Comparison of ENCODE assay signal across 19 cellular contexts in genomic region chr11:30316237-30316636, GRCh38. TPM values are rescaled to one million over a fixed set of nuclear protein-coding genes. Genes with fewer than 3 reads are reported as not detected.
A peak's percentile ranks its signal among the peaks of the same experiment; 100 is the strongest.
DNase-seq lines count a peak whose midpoint lies in the region; ATAC-seq, FAIRE-seq and TF ChIP-seq lines count a peak whose summit lies in the region.
"Had no signal": no experiment of that assay in that cellular context is flagged by ENCODE, and none has a peak within 500 bp of the region (broad histone marks: within the 10 kb centered on the region; RNA-seq: fewer than 3 reads in every experiment).

No MANE protein-coding gene starts in this region.

- H3K9ac ChIP-seq in GM12878 (ENCODE audit: control insufficient read depth, insufficient read depth, low read length), result no peak overlapping the region

- CTCF ChIA-PET in GM12878 (lab: Yijun Ruan, JAX), result interaction anchor here (0.8 to 7.4 kb wide), 10 partner anchors 9 to 597 kb away, joined by 3 to 80 read pairs (median 14); partner anchors contain the start of gene ARL14EP
- CTCF ChIA-PET in naive thymus-derived CD4-positive, alpha-beta T cell (lab: Charles Lee), result interaction anchor here (2.7 kb wide), 1 partner anchor 10 kb away, joined by 9 read pairs; no protein-coding TSS in a partner anchor

- H2AFZ ChIP-seq in GM12878 (ENCODE audit: control insufficient read depth, low read depth, low read length), result no peak overlapping the region
- H2AFZ ChIP-seq: GM23338 had no signal

- no peak for TF ChIP-seq RAD21 in GM12878 (IDR thresholded peaks at IDR 0.05; ENCODE audit: insufficient read depth, low read depth, low read length)

- RAD21 ChIA-PET in GM12878 (lab: Charles Lee; ENCODE audit: unreplicated experiment), result interaction anchor here (1.0 to 3.7 kb wide), 5 partner anchors 13 to 188 kb away, joined by 4 to 18 read pairs (median 6); no protein-coding TSS in a partner anchor

- no peak overlapping the region for H3K4me3 Mint-ChIP-seq in naive thymus-derived CD4-positive, alpha-beta T cell
- H3K4me3 Mint-ChIP-seq: CD4-positive, alpha-beta T cell; GM23338; HFFc6; IgD-negative memory B cell had no signal

- TF ChIP-seq EP300 in GM12878 (IDR thresholded peaks at IDR 0.05; ENCODE audit: borderline replicate concordance in 1 of 2, control insufficient read depth in 1 of 2, low read depth in 2 of 2, low read length in 2 of 2), result no peak

- no TSS peak for BruUV-seq in GM12878 (replicated peaks; lab: Mats Ljungman, UMichigan)

- H3K9me3 Mint-ChIP-seq in naive thymus-derived CD4-positive, alpha-beta T cell, result peaks cover 0 to 2% (median 1%) of the 10 kb centered on the region in 11 donors
- H3K9me3 Mint-ChIP-seq: CD4-positive, alpha-beta T cell; HFFc6 had no signal

- ATAC-seq in GM12878, result no peak
- no peak for ATAC-seq in HG03159 (IDR thresholded peaks at IDR 0.05; ENCODE audit: unreplicated experiment)
- ATAC-seq in naive thymus-derived CD4-positive, alpha-beta T cell, result no peak
- ATAC-seq: GM23338, HepG2 had no signal

- H3K4me3 ChIP-seq in SJCRH30, result no peak overlapping the region
- H3K4me3 ChIP-seq in GM12878, result no peak overlapping the region
- no peak overlapping the region for H3K4me3 ChIP-seq in naive thymus-derived CD4-positive, alpha-beta T cell (ENCODE audit: low read length)
- H3K4me3 ChIP-seq: GM23338 had no signal

- H3K27ac ChIP-seq in SJCRH30 (peak overlapping the region; percentile 3; the same call in 1 of the 2 replicates), GM12878 (ENCODE audit: control insufficient read depth, insufficient read depth) (no peak overlapping the region)
- H3K27ac ChIP-seq in naive thymus-derived CD4-positive, alpha-beta T cell (ENCODE audit: low read depth, low read length), result no peak overlapping the region
- H3K27ac ChIP-seq: C4-2B had no signal

- no peak for TF ChIP-seq CTCF in GM12878 (IDR thresholded peaks at IDR 0.05 in 2 of 3, conservative IDR thresholded peaks at IDR 0.05 in 1 of 3; ENCODE audit: control insufficient read depth in 2 of 3, extremely low read depth in 1 of 3, insufficient read depth in 1 of 3, low read depth in 3 of 3, low read length in 3 of 3)

- peaks cover 0 to 7% (median 0%) of the 10 kb centered on the region in 7 donors for H3K4me1 Mint-ChIP-seq in naive thymus-derived CD4-positive, alpha-beta T cell
- H3K4me1 Mint-ChIP-seq: GM23338 had no signal

- intact Hi-C loops in GM12878 (cut with micrococcal nuclease; ENCODE audit: unreplicated experiment), result no loop called here
- intact Hi-C loops in naive thymus-derived CD4-positive, alpha-beta T cell (cut with micrococcal nuclease), result no loop called here

- in situ Hi-C loops in GM12878 (cut with MboI), result no loop called here

- H4K20me1 ChIP-seq in GM12878 (ENCODE audit: control insufficient read depth, insufficient read depth), result no peaks in the 10 kb centered on the region

- TF ChIP-seq POLR2A in GM12878 (IDR thresholded peaks at IDR 0.05; ENCODE audit: low read depth, low read length), result no peak

- POLR2A ChIA-PET in GM12878 (lab: Charles Lee), result interaction anchor here (1.5 to 2.1 kb wide), 2 partner anchors 10 to 24 kb away, joined by 4 to 11 read pairs; no protein-coding TSS in a partner anchor
- POLR2A ChIA-PET in naive thymus-derived CD4-positive, alpha-beta T cell (lab: Charles Lee), result no interaction called here

- H3K27me3 Mint-ChIP-seq in naive thymus-derived CD4-positive, alpha-beta T cell, result peaks cover 15 to 39% (median 25%) of the 10 kb centered on the region in 5 donors
- H3K27me3 Mint-ChIP-seq: IgD-negative memory B cell had no signal

- H3K9me3 ChIP-seq in SJCRH30 (replicated peaks), result no peaks in the 10 kb centered on the region
- H3K9me3 ChIP-seq in GM12878 (replicated peaks; ENCODE audit: control insufficient read depth, insufficient read depth, low read length), result no peaks in the 10 kb centered on the region
- no peaks in the 10 kb centered on the region for H3K9me3 ChIP-seq in naive thymus-derived CD4-positive, alpha-beta T cell (ENCODE audit: control insufficient read depth in 2 of 3, low read length in 3 of 3)

- H3K36me3 ChIP-seq in SJCRH30 (no peaks in the 10 kb centered on the region), GM12878 (ENCODE audit: control insufficient read depth in 2 of 2, insufficient read depth in 2 of 2, low read length in 1 of 2) (no peaks in the 10 kb centered on the region)
- H3K36me3 ChIP-seq in naive thymus-derived CD4-positive, alpha-beta T cell (ENCODE audit: control insufficient read depth in 2 of 3, insufficient read depth in 3 of 3, low read length in 3 of 3), result no peaks in the 10 kb centered on the region

- no peak overlapping the region for H3K4me2 ChIP-seq in GM12878 (ENCODE audit: control insufficient read depth, insufficient read depth)
- H3K4me2 ChIP-seq: GM23338 had no signal

- SMC1A ChIA-PET in GM12878 (lab: Charles Lee; ENCODE audit: uncharacterized antibody, unreplicated experiment), result interaction anchor here (0.8 to 6.6 kb wide), 14 partner anchors 11 to 187 kb away, joined by 3 to 71 read pairs (median 12); partner anchors contain the start of gene ARL14EP

- no peaks in the 10 kb centered on the region for H3K79me2 ChIP-seq in GM12878 (ENCODE audit: control insufficient read depth, insufficient read depth, low read length)

- FAIRE-seq in GM12878 (lab: Jason Lieb, UNC), result peak; percentile 18
- FAIRE-seq: D721Med, H54, HepG2 had no signal

- peaks cover 0 to 3% (median 0%) of the 10 kb centered on the region in 5 donors for H3K36me3 Mint-ChIP-seq in naive thymus-derived CD4-positive, alpha-beta T cell

- DNase-seq in EH (ENCODE audit: low read depth), result peak; percentile 15
- peak; percentile 11 to 65 for DNase-seq in SJCRH30
- no peak for DNase-seq in GM12878 (ENCODE audit: low read depth, low spot score)
- no peak for DNase-seq in NCI-H146 (lab: John Stamatoyannopoulos, UW)
- no peak for DNase-seq in naive thymus-derived CD4-positive, alpha-beta T cell
- DNase-seq: AML-193; Caco-2; CD4-positive, alpha-beta T cell; GF-D8; HCEC 1CT; HFFc6; KBM-7 had no signal

- H3K4me1 ChIP-seq in SJCRH30, result peaks cover 20% of the 10 kb centered on the region
- peaks cover 8% of the 10 kb centered on the region; the same call in 1 of the 2 replicates for H3K4me1 ChIP-seq in GM12878 (ENCODE audit: control insufficient read depth, insufficient read depth, low read length)
- no peaks in the 10 kb centered on the region for H3K4me1 ChIP-seq in naive thymus-derived CD4-positive, alpha-beta T cell (ENCODE audit: control insufficient read depth in 2 of 2, insufficient read depth in 2 of 2, low read length in 2 of 2)
- H3K4me1 ChIP-seq: Caco-2 had no signal

- H3K27ac Mint-ChIP-seq in naive thymus-derived CD4-positive, alpha-beta T cell, result no peak overlapping the region
- H3K27ac Mint-ChIP-seq: CD4-positive, alpha-beta T cell; GM23338; HFFc6 had no signal

- H3K27me3 ChIP-seq in SJCRH30 (no peaks in the 10 kb centered on the region), GM12878 (replicated peaks in 1 of 2; ENCODE audit: control insufficient read depth in 2 of 2, insufficient read depth in 2 of 2, low read length in 1 of 2) (no peaks in the 10 kb centered on the region)
- H3K27me3 ChIP-seq in naive thymus-derived CD4-positive, alpha-beta T cell (ENCODE audit: control insufficient read depth in 2 of 2, insufficient read depth in 2 of 2, low read length in 2 of 2), result no peaks in the 10 kb centered on the region

- WGBS in GM12878 (ENCODE audit: insufficient coverage, insufficient replicate concordance, low lambda C conversion rate, missing lambda C conversion rate), result 100% methylated on average over 1 of the region's 1 CpG

TF ChIP-seq in GM12878, 131 proteins besides CTCF, POLR2A, EP300 and RAD21 (continues in another document):
- TF ChIP-seq SIN3A (IDR thresholded peaks at IDR 0.05; ENCODE audit: low read depth, low read length) (no peak), USF2 (IDR thresholded peaks at IDR 0.05; ENCODE audit: borderline replicate concordance, low read depth, low read length) (no peak), CBX3 (IDR thresholded peaks at IDR 0.05; ENCODE audit: borderline replicate concordance, low read depth) (no peak), SUZ12 (IDR thresholded peaks at IDR 0.05; ENCODE audit: unreplicated experiment) (no peak), SMARCA5 (IDR thresholded peaks at IDR 0.05) (no peak), RFX5 (IDR thresholded peaks at IDR 0.05; ENCODE audit: low read depth, low read length) (no peak)

RNA-seq across cellular contexts. Expression of gene ARL14EP, which starts 6.7 kb away (rescaled TPM):
- total RNA-seq in SJCRH30 (2014; rRNA removed; shearing (Covaris generic)), result 28.1 and 30.8 TPM in 2 replicates
- total RNA-seq in GM12878 (2013; cell fraction: nucleolus; rRNA removed), result 85.2 and 89.9 TPM in 2 replicates
- 21.5 and 26.6 TPM in 2 replicates for total RNA-seq in GM12878 (2014; rRNA removed)
- 28.4 and 30.0 TPM in 2 replicates for total RNA-seq in GM12878 (2014; rRNA removed; fragmentation: Illumina TruSeq; extraction: Trizol)
- total RNA-seq in GM12878 (2021), result 29.8 and 31.7 TPM in 2 replicates
- polyA plus RNA-seq in GM12878 (2011; ENCODE audit: low read depth), result 24.9 TPM
- polyA plus RNA-seq in GM12878 (2011; rRNA removed), result 59.8 and 112 TPM in 2 replicates
- polyA plus RNA-seq in GM12878 (2011; cell fraction: cytosol; rRNA removed), result 11.6 and 16.8 TPM in 2 replicates
- polyA plus RNA-seq in GM12878 (2011; cell fraction: nucleus; rRNA removed), result 27.7 and 27.9 TPM in 2 replicates
- 26.8 and 33.3 TPM in 2 replicates for polyA plus RNA-seq in GM12878 (2012)
- polyA plus RNA-seq in GM12878 (2014; fragmentation: Illumina TruSeq; extraction: Trizol), result 44.3 and 50.6 TPM in 2 replicates
- polyA plus RNA-seq in GM12878 (2014; fragmentation: Nextera tagmentation; extraction: Ambion mirVana), result 10 to 100 TPM; 41.3 to 56.7 TPM
- polyA plus RNA-seq in GM12878 (2014; rRNA removed), result 18.1 and 18.3 TPM in 2 replicates
- 10 to 100 TPM; 48.8 to 50.8 TPM for polyA plus RNA-seq in GM12878 (2016; fragmentation: Nextera tagmentation; extraction: Ambion mirVana)
- 16.3 and 36.1 TPM in 2 replicates for polyA minus RNA-seq in GM12878 (2011; rRNA and poly(A)+ RNA removed)
- polyA minus RNA-seq in GM12878 (2011; cell fraction: cytosol; rRNA and poly(A)+ RNA removed), result 8.3 and 14.8 TPM in 2 replicates
- 29.4 and 32.7 TPM in 2 replicates for polyA minus RNA-seq in GM12878 (2011; cell fraction: nucleus; rRNA and poly(A)+ RNA removed)
- 10 to 100 TPM; 20.8 to 45.8 (median 43.5) TPM for total RNA-seq in naive thymus-derived CD4-positive, alpha-beta T cell
- polyA plus RNA-seq in naive thymus-derived CD4-positive, alpha-beta T cell, result 10 to 100 TPM; 52.9 to 70.9 TPM

Comparison
In these comparisons a context has a peak if more than half of its experiments do, and no peak if none do; other contexts are left out.
1. DNase-seq: peak in EH (single experiment) and SJCRH30 (2 of 2); none in GM12878 (single experiment), NCI-H146 (single experiment) and naive thymus-derived CD4-positive, alpha-beta T cell (0 of 9).